ENCODE assay signal across 18 cellular contexts in the genomic region with DNA sequence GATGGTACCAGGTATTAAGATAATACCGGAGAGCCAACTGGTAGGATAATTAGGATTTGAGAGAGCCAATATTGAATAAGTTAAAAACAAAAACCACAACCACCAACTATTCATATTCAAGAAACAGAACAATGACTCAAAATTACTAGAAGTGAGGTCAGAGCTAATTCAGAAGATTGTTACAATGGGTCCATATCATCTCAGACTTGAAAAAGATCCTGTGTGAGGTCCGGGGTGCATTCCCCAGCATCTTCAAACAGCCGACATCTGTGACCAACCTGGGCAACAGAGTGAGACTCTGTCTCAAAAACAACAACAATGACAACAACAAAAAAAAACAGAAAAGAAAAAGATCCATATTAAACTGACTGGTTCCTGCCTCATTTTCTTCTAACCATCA. TPM values are rescaled to one million over a fixed set of nuclear protein-coding genes. Genes with fewer than 3 reads are reported as not detected.
DNase-seq lines count a peak whose midpoint lies in the region; ATAC-seq lines count a peak whose summit lies in the region.
"Had no signal": no experiment of that assay in that cellular context is flagged by ENCODE, and none has a peak within 500 bp of the region (broad histone marks: within the 10 kb centered on the region; RNA-seq: fewer than 3 reads in every experiment).

No MANE protein-coding gene starts in this region.

- CTCF ChIA-PET in activated naive CD4-positive, alpha-beta T cell treated with anti-CD3 and anti-CD28 coated beads, Interleukin-2, amount 10 ng/mL, durations not matched to agents 7 days and 5 days (lab: Charles Lee) = no interaction called here

- no peaks in the 10 kb centered on the region for H3K27me3 Mint-ChIP-seq in activated CD4-positive, alpha-beta T cell treated with anti-CD3 and anti-CD28 coated beads, Interleukin-2, amount 10 ng/mL, durations not matched to agents 24 days and 14 days
- no peaks in the 10 kb centered on the region for H3K27me3 Mint-ChIP-seq in activated naive CD4-positive, alpha-beta T cell treated with anti-CD3 and anti-CD28 coated beads, Interleukin-2, amount 10 ng/mL, durations not matched to agents 7 days and 5 days
- no peaks in the 10 kb centered on the region for H3K27me3 Mint-ChIP-seq in activated T-helper 17 cell treated with anti-CD3 and anti-CD28 coated beads, Interleukin-2, amount 50 U/mL, for 72 hours
- H3K27me3 Mint-ChIP-seq: CD4-positive, alpha-beta memory T cell had no signal

- peak overlapping the region; percentile 89 for H3K27ac Mint-ChIP-seq in activated CD4-positive, alpha-beta T cell treated with anti-CD3 and anti-CD28 coated beads, Interleukin-2, amount 10 ng/mL, durations not matched to agents 24 days and 14 days
- peak overlapping the region; percentile 64 to 93 for H3K27ac Mint-ChIP-seq in activated naive CD4-positive, alpha-beta T cell treated with anti-CD3 and anti-CD28 coated beads, Interleukin-2, amount 50 U/mL, for 72 hours
- no peak overlapping the region for H3K27ac Mint-ChIP-seq in activated naive CD4-positive, alpha-beta T cell treated with anti-CD3 and anti-CD28 coated beads, Interleukin-2, amount 10 ng/mL, durations not matched to agents 7 days and 5 days
- peak overlapping the region; percentile 90 for H3K27ac Mint-ChIP-seq in activated T-helper 17 cell treated with anti-CD3 and anti-CD28 coated beads, Interleukin-2, amount 50 U/mL, for 72 hours
- peak overlapping the region; percentile 87 for H3K27ac Mint-ChIP-seq in stimulated activated effector memory CD8-positive, alpha-beta T cell treated with anti-CD3 and anti-CD28 coated beads, Interleukin-12 subunit alpha, Interleukin-12 subunit beta, amount 100 ng/mL, for 72 hours
- H3K27ac Mint-ChIP-seq: GM23338 had no signal

- H3K4me3 Mint-ChIP-seq in activated CD4-positive, alpha-beta T cell treated with anti-CD3 and anti-CD28 coated beads, Interleukin-2, amount 10 ng/mL, durations not matched to agents 24 days and 14 days = peak overlapping the region; percentile 16
- H3K4me3 Mint-ChIP-seq in activated naive CD4-positive, alpha-beta T cell treated with anti-CD3 and anti-CD28 coated beads, Interleukin-2, amount 10 ng/mL, durations not matched to agents 7 days and 5 days = no peak overlapping the region
- peak overlapping the region; percentile 41 for H3K4me3 Mint-ChIP-seq in activated T-helper 17 cell treated with anti-CD3 and anti-CD28 coated beads, Interleukin-2, amount 50 U/mL, for 72 hours
- H3K4me3 Mint-ChIP-seq in stimulated activated effector memory CD8-positive, alpha-beta T cell treated with anti-CD3 and anti-CD28 coated beads, Interleukin-12 subunit alpha, Interleukin-12 subunit beta, amount 100 ng/mL, for 72 hours = peak overlapping the region; percentile 44
- H3K4me3 Mint-ChIP-seq: CD4-positive, alpha-beta memory T cell; GM23338 had no signal

- peaks cover 69% of the 10 kb centered on the region for H3K36me3 Mint-ChIP-seq in activated CD4-positive, alpha-beta T cell treated with anti-CD3 and anti-CD28 coated beads, Interleukin-2, amount 10 ng/mL, durations not matched to agents 24 days and 14 days (ENCODE audit: low read depth)
- H3K36me3 Mint-ChIP-seq in activated naive CD4-positive, alpha-beta T cell treated with anti-CD3 and anti-CD28 coated beads, Interleukin-2, amount 50 U/mL, for 72 hours = peaks cover 24 to 41% of the 10 kb centered on the region in 2 donors
- H3K36me3 Mint-ChIP-seq in activated naive CD4-positive, alpha-beta T cell treated with anti-CD3 and anti-CD28 coated beads, Interleukin-2, amount 10 ng/mL, durations not matched to agents 7 days and 5 days = peaks cover 62% of the 10 kb centered on the region
- peaks cover 100% of the 10 kb centered on the region for H3K36me3 Mint-ChIP-seq in activated T-helper 17 cell treated with anti-CD3 and anti-CD28 coated beads, Interleukin-2, amount 50 U/mL, for 72 hours (ENCODE audit: low read depth)
- peaks cover 97% of the 10 kb centered on the region for H3K36me3 Mint-ChIP-seq in stimulated activated effector memory CD8-positive, alpha-beta T cell treated with anti-CD3 and anti-CD28 coated beads, Interleukin-12 subunit alpha, Interleukin-12 subunit beta, amount 100 ng/mL, for 72 hours

- intact Hi-C loops in activated CD4-positive, alpha-beta T cell treated with anti-CD3 and anti-CD28 coated beads, Interleukin-2, amount 10 ng/mL, durations not matched to agents 24 days and 14 days (cut with micrococcal nuclease) = loop anchor here (1.0 kb wide), 1 partner anchor 14 kb away; no protein-coding TSS in a partner anchor

- peak; percentile 45 to 88 for ATAC-seq in activated naive CD4-positive, alpha-beta T cell treated with anti-CD3 and anti-CD28 coated beads, Interleukin-2, amount 50 U/mL, for 72 hours
- peak; percentile 98 for ATAC-seq in activated T-helper 17 cell treated with anti-CD3 and anti-CD28 coated beads, Interleukin-2, amount 50 U/mL, for 72 hours (replicated peaks)
- peak; percentile 94 for ATAC-seq in stimulated activated effector memory CD8-positive, alpha-beta T cell treated with anti-CD3 and anti-CD28 coated beads, Interleukin-12 subunit alpha, Interleukin-12 subunit beta, amount 100 ng/mL, for 72 hours
- ATAC-seq: A549, GM12878, GM23338 had no signal

- DNase-seq in activated CD4-positive, alpha-beta T cell treated with anti-CD3 and anti-CD28 coated beads, Interleukin-2, amount 10 ng/mL, durations not matched to agents 24 days and 14 days = no peak
- no peak for DNase-seq in activated CD4-positive, alpha-beta T cell treated with anti-CD3 and anti-CD28 coated beads for 4 hours
- DNase-seq in activated naive CD4-positive, alpha-beta T cell treated with anti-CD3 and anti-CD28 coated beads, Interleukin-2, amount 50 U/mL, for 72 hours (ENCODE audit: low spot score in 2 of 2) = no peak
- no peak for DNase-seq in activated naive CD4-positive, alpha-beta T cell treated with anti-CD3 and anti-CD28 coated beads, Interleukin-2, amount 10 ng/mL, durations not matched to agents 7 days and 5 days
- DNase-seq in stimulated activated effector memory CD8-positive, alpha-beta T cell treated with anti-CD3 and anti-CD28 coated beads, Interleukin-12 subunit alpha, Interleukin-12 subunit beta, amount 100 ng/mL, for 72 hours (ENCODE audit: low spot score in 2 of 2) = no peak
- DNase-seq in DMS53 treated with DMSO at 0.1 percent for 48 hours (lab: John Stamatoyannopoulos, UW; ENCODE audit: unreplicated experiment) = no peak
- DNase-seq: CD4-positive, alpha-beta memory T cell; EL; HCEC 1CT; KG1; NCI-H1105 treated with DMSO at 0.1 percent for 48 hours; NCI-H1694; NCI-H510A; NCI-H774 had no signal

- peaks cover 22% of the 10 kb centered on the region for H3K4me1 Mint-ChIP-seq in activated CD4-positive, alpha-beta T cell treated with anti-CD3 and anti-CD28 coated beads, Interleukin-2, amount 10 ng/mL, durations not matched to agents 24 days and 14 days
- peaks cover 4% of the 10 kb centered on the region for H3K4me1 Mint-ChIP-seq in activated naive CD4-positive, alpha-beta T cell treated with anti-CD3 and anti-CD28 coated beads, Interleukin-2, amount 10 ng/mL, durations not matched to agents 7 days and 5 days
- peaks cover 18% of the 10 kb centered on the region for H3K4me1 Mint-ChIP-seq in activated T-helper 17 cell treated with anti-CD3 and anti-CD28 coated beads, Interleukin-2, amount 50 U/mL, for 72 hours
- peaks cover 30% of the 10 kb centered on the region for H3K4me1 Mint-ChIP-seq in stimulated activated effector memory CD8-positive, alpha-beta T cell treated with anti-CD3 and anti-CD28 coated beads, Interleukin-12 subunit alpha, Interleukin-12 subunit beta, amount 100 ng/mL, for 72 hours
- H3K4me1 Mint-ChIP-seq: GM23338 had no signal

- no peaks in the 10 kb centered on the region for H3K9me3 Mint-ChIP-seq in activated CD4-positive, alpha-beta T cell treated with anti-CD3 and anti-CD28 coated beads, Interleukin-2, amount 10 ng/mL, durations not matched to agents 24 days and 14 days
- no peaks in the 10 kb centered on the region for H3K9me3 Mint-ChIP-seq in activated naive CD4-positive, alpha-beta T cell treated with anti-CD3 and anti-CD28 coated beads, Interleukin-2, amount 50 U/mL, for 72 hours
- no peaks in the 10 kb centered on the region for H3K9me3 Mint-ChIP-seq in activated naive CD4-positive, alpha-beta T cell treated with anti-CD3 and anti-CD28 coated beads, Interleukin-2, amount 10 ng/mL, durations not matched to agents 7 days and 5 days
- H3K9me3 Mint-ChIP-seq in activated T-helper 17 cell treated with anti-CD3 and anti-CD28 coated beads, Interleukin-2, amount 50 U/mL, for 72 hours = no peaks in the 10 kb centered on the region
- no peaks in the 10 kb centered on the region for H3K9me3 Mint-ChIP-seq in stimulated activated effector memory CD8-positive, alpha-beta T cell treated with anti-CD3 and anti-CD28 coated beads, Interleukin-12 subunit alpha, Interleukin-12 subunit beta, amount 100 ng/mL, for 72 hours
- H3K9me3 Mint-ChIP-seq: CD4-positive, alpha-beta memory T cell; GM23338 had no signal

RNA-seq across cellular contexts. Expression of a gene that starts 18.6 kb away (rescaled TPM):
- 424 and 429 TPM in 2 replicates for total RNA-seq in activated CD4-positive, alpha-beta T cell treated with anti-CD3 and anti-CD28 coated beads, Interleukin-2, amount 10 ng/mL, durations not matched to agents 24 days and 14 days
- total RNA-seq in activated naive CD4-positive, alpha-beta T cell treated with anti-CD3 and anti-CD28 coated beads, Interleukin-2, amount 50 U/mL, for 72 hours = 100 to 1,000 TPM; 257 to 425 TPM
- total RNA-seq in activated T-helper 17 cell treated with anti-CD3 and anti-CD28 coated beads, Interleukin-2, amount 50 U/mL, for 72 hours = 100 to 1,000 TPM; 304 to 372 TPM

RNA-seq across cellular contexts. Expression of a gene that starts 53.5 kb away (rescaled TPM):
- total RNA-seq in activated CD4-positive, alpha-beta T cell treated with anti-CD3 and anti-CD28 coated beads, Interleukin-2, amount 10 ng/mL, durations not matched to agents 24 days and 14 days = 44.5 and 46.8 TPM in 2 replicates
- total RNA-seq in activated naive CD4-positive, alpha-beta T cell treated with anti-CD3 and anti-CD28 coated beads, Interleukin-2, amount 50 U/mL, for 72 hours = 10 to 100 TPM; 11.5 to 31.6 TPM
- 10 to 100 TPM; 32.2 to 65.6 TPM for total RNA-seq in activated T-helper 17 cell treated with anti-CD3 and anti-CD28 coated beads, Interleukin-2, amount 50 U/mL, for 72 hours
